In the genomic region with DNA sequence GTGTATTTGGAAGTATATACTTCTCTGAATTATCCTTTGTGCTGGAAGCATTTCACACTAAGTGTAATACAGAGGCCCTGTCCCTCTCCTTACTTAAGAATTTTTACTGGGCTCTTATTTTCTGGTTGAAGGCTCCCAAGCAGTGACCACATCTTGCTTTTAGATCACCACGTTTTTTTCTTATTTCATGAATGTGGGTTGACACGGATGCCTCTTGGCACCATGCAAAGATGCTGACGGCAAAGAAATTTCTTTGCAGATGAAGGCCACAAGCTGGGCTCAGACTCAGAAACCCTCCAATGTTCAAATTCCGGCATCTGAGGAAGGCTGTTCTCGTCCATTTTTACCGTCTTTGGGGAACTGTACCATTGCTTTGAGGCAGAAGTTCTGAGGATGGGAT, we compare ENCODE assay signal across 29 cellular contexts.
"Had no signal": no experiment of that assay in that cellular context is flagged by ENCODE, and none has a peak within 500 bp of the region (broad histone marks: within the 10 kb centered on the region; RNA-seq: fewer than 3 reads in every experiment).

No MANE protein-coding gene starts in this region.

- DNase-seq: activated CD4-positive, alpha-beta memory T cell treated with anti-CD3 and anti-CD28 coated beads, Interleukin-2, amount 10 ng/mL, durations not matched to agents 7 days and 5 days; activated CD4-positive, alpha-beta T cell treated with anti-CD3 and anti-CD28 coated beads for 4 hours; activated CD4-positive, alpha-beta T cell treated with anti-CD3 and anti-CD28 coated beads, Interleukin-2, amount 10 ng/mL, durations not matched to agents 7 days and 5 days; activated CD4-positive, alpha-beta T cell treated with anti-CD3 and anti-CD28 coated beads, Interleukin-2, amount 50 U/mL, for 4 hours; activated CD4-positive, CD25-positive, alpha-beta regulatory T cell; activated CD4-positive, CD25-positive, alpha-beta regulatory T cell treated with anti-CD3 and anti-CD28 coated beads, Interleukin-2, amount 50 U/mL, for 72 hours; activated CD8-positive, alpha-beta memory T cell treated with anti-CD3 and anti-CD28 coated beads, Interleukin-2, amount 50 U/mL, for 48 hours; activated effector memory CD4-positive, alpha-beta T cell treated with Interleukin-2 at 50 U/mL for 16 hours; activated gamma-delta T cell treated with Interleukin-2 at 50 U/mL for 16 hours; activated naive CD4-positive, alpha-beta T cell treated with Interleukin-2 at 50 U/mL for 16 hours; activated naive CD8-positive, alpha-beta T cell treated with anti-CD3 and anti-CD28 coated beads for 36 hours; activated naive CD8-positive, alpha-beta T cell treated with anti-CD3 and anti-CD28 coated beads, Interleukin-2, amount 50 U/mL, for 24 hours; activated T-cell treated with anti-CD3 and anti-CD28 coated beads for 4 hours; activated T-cell treated with anti-CD3 and anti-CD28 coated beads, Interleukin-2, amount 50 U/mL, for 24 hours; adrenal gland; brain microvascular endothelial cell; cortex of kidney; dermis blood vessel endothelial cell; effector CD4-positive, alpha-beta T cell; effector memory CD8-positive, alpha-beta T cell; erythroblast; foreskin fibroblast; head of caudate nucleus; T-helper 2 cell had no signal

- H3K27me3 ChIP-seq: adrenal gland, ascending aorta, brain microvascular endothelial cell, esophagus muscularis mucosa had no signal

- ATAC-seq: activated naive CD8-positive, alpha-beta T cell treated with anti-CD3 and anti-CD28 coated beads, Interleukin-2, amount 50 U/mL, for 24 hours; activated T-helper 17 cell treated with anti-CD3 and anti-CD28 coated beads, Interleukin-2, amount 50 U/mL, for 72 hours; effector memory CD8-positive, alpha-beta T cell had no signal

- H3K4me3 Mint-ChIP-seq: activated CD4-positive, alpha-beta memory T cell treated with anti-CD3 and anti-CD28 coated beads, Interleukin-2, amount 10 ng/mL, durations not matched to agents 7 days and 5 days; activated CD4-positive, alpha-beta T cell treated with anti-CD3 and anti-CD28 coated beads, Interleukin-2, amount 10 ng/mL, durations not matched to agents 7 days and 5 days; activated naive CD4-positive, alpha-beta T cell treated with anti-CD3 and anti-CD28 coated beads, Interleukin-2, amount 50 U/mL, for 24 hours; activated naive CD8-positive, alpha-beta T cell treated with anti-CD3 and anti-CD28 coated beads for 36 hours; activated naive CD8-positive, alpha-beta T cell treated with anti-CD3 and anti-CD28 coated beads, Interleukin-2, amount 50 U/mL, for 24 hours; activated T-cell treated with anti-CD3 and anti-CD28 coated beads, Interleukin-2, amount 50 U/mL, for 24 hours; activated T-helper 17 cell treated with anti-CD3 and anti-CD28 coated beads, Interleukin-2, amount 50 U/mL, for 72 hours; central memory CD8-positive, alpha-beta T cell; effector memory CD8-positive, alpha-beta T cell had no signal

- H3K27ac Mint-ChIP-seq: activated CD4-positive, alpha-beta memory T cell treated with anti-CD3 and anti-CD28 coated beads, Interleukin-2, amount 10 ng/mL, durations not matched to agents 7 days and 5 days; activated CD4-positive, alpha-beta T cell treated with anti-CD3 and anti-CD28 coated beads, Interleukin-2, amount 10 ng/mL, durations not matched to agents 7 days and 5 days; activated naive CD4-positive, alpha-beta T cell treated with anti-CD3 and anti-CD28 coated beads, Interleukin-2, amount 50 U/mL, for 24 hours; activated naive CD8-positive, alpha-beta T cell treated with anti-CD3 and anti-CD28 coated beads for 36 hours; activated naive CD8-positive, alpha-beta T cell treated with anti-CD3 and anti-CD28 coated beads, Interleukin-2, amount 50 U/mL, for 24 hours; activated T-cell treated with anti-CD3 and anti-CD28 coated beads, Interleukin-2, amount 50 U/mL, for 24 hours; activated T-helper 17 cell treated with anti-CD3 and anti-CD28 coated beads, Interleukin-2, amount 50 U/mL, for 72 hours; effector memory CD8-positive, alpha-beta T cell had no signal

- H3K9me3 Mint-ChIP-seq: activated CD4-positive, alpha-beta memory T cell treated with anti-CD3 and anti-CD28 coated beads, Interleukin-2, amount 10 ng/mL, durations not matched to agents 7 days and 5 days; activated CD4-positive, alpha-beta T cell treated with anti-CD3 and anti-CD28 coated beads, Interleukin-2, amount 10 ng/mL, durations not matched to agents 7 days and 5 days; activated naive CD4-positive, alpha-beta T cell treated with anti-CD3 and anti-CD28 coated beads, Interleukin-2, amount 50 U/mL, for 24 hours; activated naive CD8-positive, alpha-beta T cell treated with anti-CD3 and anti-CD28 coated beads for 36 hours; activated T-cell treated with anti-CD3 and anti-CD28 coated beads, Interleukin-2, amount 50 U/mL, for 24 hours; activated T-helper 17 cell treated with anti-CD3 and anti-CD28 coated beads, Interleukin-2, amount 50 U/mL, for 72 hours; central memory CD8-positive, alpha-beta T cell; effector memory CD8-positive, alpha-beta T cell had no signal

- H3K36me3 Mint-ChIP-seq: activated naive CD4-positive, alpha-beta T cell treated with anti-CD3 and anti-CD28 coated beads, Interleukin-2, amount 50 U/mL, for 24 hours; activated naive CD8-positive, alpha-beta T cell treated with anti-CD3 and anti-CD28 coated beads for 36 hours had no signal

- H3K27me3 Mint-ChIP-seq: activated CD4-positive, alpha-beta T cell treated with anti-CD3 and anti-CD28 coated beads, Interleukin-2, amount 10 ng/mL, durations not matched to agents 7 days and 5 days; activated naive CD4-positive, alpha-beta T cell treated with anti-CD3 and anti-CD28 coated beads, Interleukin-2, amount 50 U/mL, for 24 hours; activated naive CD8-positive, alpha-beta T cell treated with anti-CD3 and anti-CD28 coated beads, Interleukin-2, amount 50 U/mL, for 24 hours; activated T-cell treated with anti-CD3 and anti-CD28 coated beads, Interleukin-2, amount 50 U/mL, for 24 hours had no signal

- H3K4me3 ChIP-seq: adrenal gland, ascending aorta, esophagus muscularis mucosa had no signal

- H3K27ac ChIP-seq: adrenal gland, ascending aorta, brain microvascular endothelial cell, esophagus muscularis mucosa had no signal

- H3K4me1 Mint-ChIP-seq: activated CD4-positive, alpha-beta memory T cell treated with anti-CD3 and anti-CD28 coated beads, Interleukin-2, amount 10 ng/mL, durations not matched to agents 7 days and 5 days; activated CD4-positive, alpha-beta T cell treated with anti-CD3 and anti-CD28 coated beads, Interleukin-2, amount 10 ng/mL, durations not matched to agents 7 days and 5 days; activated naive CD4-positive, alpha-beta T cell treated with anti-CD3 and anti-CD28 coated beads, Interleukin-2, amount 50 U/mL, for 24 hours; activated naive CD8-positive, alpha-beta T cell treated with anti-CD3 and anti-CD28 coated beads, Interleukin-2, amount 50 U/mL, for 24 hours; activated T-helper 17 cell treated with anti-CD3 and anti-CD28 coated beads, Interleukin-2, amount 50 U/mL, for 72 hours; central memory CD8-positive, alpha-beta T cell had no signal

- H3K4me1 ChIP-seq: adrenal gland, ascending aorta had no signal

- H3K9me3 ChIP-seq: adrenal gland, ascending aorta, esophagus muscularis mucosa had no signal

- H3K36me3 ChIP-seq: adrenal gland, ascending aorta, brain microvascular endothelial cell, esophagus muscularis mucosa had no signal
